ENCODE assay signal across 19 cellular contexts in the genomic region with DNA sequence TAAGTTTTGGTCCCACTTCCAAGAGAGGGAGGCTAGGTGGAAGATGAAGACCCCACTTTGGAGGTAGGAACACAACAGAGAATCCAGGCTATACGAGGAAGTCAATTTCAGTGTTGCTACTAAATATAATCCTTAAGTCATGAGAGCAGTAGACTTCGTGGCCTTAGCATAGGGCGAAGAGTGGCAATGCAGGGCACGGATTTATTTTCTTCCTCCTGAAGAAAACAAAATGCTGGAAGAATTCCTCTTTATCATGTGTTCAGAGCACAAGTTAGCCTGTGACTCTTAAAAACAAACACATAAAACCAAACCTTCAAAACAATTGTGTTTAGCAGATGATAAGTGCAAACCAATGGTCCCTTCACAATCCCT. TPM values are rescaled to one million over a fixed set of nuclear protein-coding genes. Genes with fewer than 3 reads are reported as not detected.
DNase-seq lines count a peak whose midpoint lies in the region; ATAC-seq and TF ChIP-seq lines count a peak whose summit lies in the region.
"Had no signal": no experiment of that assay in that cellular context is flagged by ENCODE, and none has a peak within 500 bp of the region (broad histone marks: within the 10 kb centered on the region; RNA-seq: fewer than 3 reads in every experiment).

No MANE protein-coding gene starts in this region.

- TF ChIP-seq CTCF in upper lobe of left lung (IDR thresholded peaks at IDR 0.05): no peak

- peaks cover 33% of the 10 kb centered on the region for H3K4me1 ChIP-seq in GM23248 (ENCODE audit: insufficient read depth)
- H3K4me1 ChIP-seq in skeletal muscle satellite cell (ENCODE audit: control insufficient read depth, insufficient read depth, low read length): peaks cover 33% of the 10 kb centered on the region
- peaks cover 6% of the 10 kb centered on the region for H3K4me1 ChIP-seq in right cardiac atrium (ENCODE audit: control insufficient read depth, insufficient read depth, low read length)
- peaks cover 12 to 17% (median 16%) of the 10 kb centered on the region in 4 donors for H3K4me1 ChIP-seq in upper lobe of left lung

- H3F3A ChIP-seq in GM23248 (ENCODE audit: insufficient read depth): peaks cover 39% of the 10 kb centered on the region

- H3K27ac ChIP-seq in GM23248 (peak overlapping the region; percentile 96), epithelial cell of prostate (peak overlapping the region; percentile 91), right cardiac atrium (ENCODE audit: low read length) (no peak overlapping the region), upper lobe of left lung (peak overlapping the region in 2 of 4 donors; percentile 4 to 39)

- ATAC-seq in SK-N-SH treated with all-trans-retinoic acid at 6 μM for 48 hours: peak; percentile 5
- no peak for ATAC-seq in right cardiac atrium
- no peak for ATAC-seq in upper lobe of left lung (ENCODE audit: low FRiP score in 2 of 2)
- no peak for ATAC-seq in HG03139 (IDR thresholded peaks at IDR 0.05; ENCODE audit: unreplicated experiment)
- ATAC-seq: activated CD4-positive, CD25-positive, alpha-beta regulatory T cell treated with anti-CD3 and anti-CD28 coated beads, Interleukin-2, amount 50 U/mL, for 24 hours; activated CD8-positive, alpha-beta T cell treated with anti-CD3 and anti-CD28 coated beads, Interleukin-2, amount 10 ng/mL, durations not matched to agents 7 days and 5 days had no signal

- WGBS in GM23248 (ENCODE audit: low coverage in 1 of 2, low lambda C conversion rate in 2 of 2, missing lambda C conversion rate in 2 of 2), 2 experiments: 13 to 19% methylated on average over 4 of the region's 4 CpGs
- 60% methylated on average over 4 of the region's 4 CpGs for WGBS in right cardiac atrium
- 50 to 56% methylated on average over 4 of the region's 4 CpGs for WGBS in upper lobe of left lung, 2 donors

- peak overlapping the region; percentile 33 for H2AFZ ChIP-seq in GM23248

- H3K79me2 ChIP-seq in GM23248 (ENCODE audit: insufficient read depth): no peaks in the 10 kb centered on the region

- in situ Hi-C loops in GM23248 (cut with MboI): no loop called here

- intact Hi-C loops in right cardiac atrium (cut with DNase I): no loop called here

- H3K9me2 ChIP-seq in GM23248 (ENCODE audit: insufficient read depth): no peaks in the 10 kb centered on the region

- no peaks in the 10 kb centered on the region for H4K20me1 ChIP-seq in GM23248 (ENCODE audit: insufficient read depth)

- H3K27me3 ChIP-seq in GM23248 (replicated peaks; ENCODE audit: insufficient read depth) (no peaks in the 10 kb centered on the region), skeletal muscle satellite cell (ENCODE audit: control insufficient read depth, insufficient read depth, low read length) (no peaks in the 10 kb centered on the region), right cardiac atrium (ENCODE audit: control insufficient read depth, insufficient read depth) (no peaks in the 10 kb centered on the region), upper lobe of left lung (no peaks in the 10 kb centered on the region)
- H3K27me3 ChIP-seq: esophagus muscularis mucosa had no signal

- no peaks in the 10 kb centered on the region for H3K9me3 ChIP-seq in GM23248 (ENCODE audit: low read depth)
- no peaks in the 10 kb centered on the region for H3K9me3 ChIP-seq in skeletal muscle satellite cell (replicated peaks; ENCODE audit: low read length)
- H3K9me3 ChIP-seq in right cardiac atrium (ENCODE audit: control insufficient read depth, low read length): no peaks in the 10 kb centered on the region
- H3K9me3 ChIP-seq in upper lobe of left lung: peaks cover 0 to 3% (median 1%) of the 10 kb centered on the region in 4 donors

- H3K36me3 ChIP-seq in GM23248 (ENCODE audit: low read depth) (no peaks in the 10 kb centered on the region; the same call in 1 of the 2 replicates), skeletal muscle satellite cell (ENCODE audit: insufficient read depth, low read length) (no peaks in the 10 kb centered on the region), upper lobe of left lung (no peaks in the 10 kb centered on the region)
- H3K36me3 ChIP-seq: esophagus muscularis mucosa had no signal

- DNase-seq in GM23248 (no peak), epithelial cell of prostate (ENCODE audit: low read depth, low spot score) (no peak), right cardiac atrium (no peak), upper lobe of left lung (no peak)
- DNase-seq in stimulated activated CD4-positive, alpha-beta T cell treated with anti-CD3 and anti-CD28 coated beads, Interleukin-2, amount 100 ng/mL, for 24 hours: no peak
- DNase-seq: activated CD8-positive, alpha-beta T cell treated with anti-CD3 and anti-CD28 coated beads, Interleukin-2, amount 10 ng/mL, durations not matched to agents 7 days and 5 days; activated T-cell treated with anti-CD3 and anti-CD28 coated beads, Interleukin-2, amount 50 U/mL, for 1 hour; CD4-positive, alpha-beta T cell; central memory CD4-positive, alpha-beta T cell; midbrain; NCI-H1694 treated with DMSO at 0.1 percent for 48 hours; NCI-H345 had no signal

- no peak for TF ChIP-seq EP300 in upper lobe of left lung (IDR thresholded peaks at IDR 0.05)

- H3K4me3 ChIP-seq in GM23248 (peak overlapping the region; percentile 27), skeletal muscle satellite cell (ENCODE audit: low read length) (no peak overlapping the region), right cardiac atrium (ENCODE audit: low read length) (no peak overlapping the region), upper lobe of left lung (no peak overlapping the region)
- H3K4me3 ChIP-seq: esophagus muscularis mucosa had no signal

- H3K9ac ChIP-seq in GM23248: peak overlapping the region; percentile 75
- peak overlapping the region; percentile 71 for H3K9ac ChIP-seq in skeletal muscle satellite cell (ENCODE audit: low read depth, low read length)

- H3K4me2 ChIP-seq in GM23248 (ENCODE audit: unreplicated experiment): peak overlapping the region; percentile 66
- peak overlapping the region; percentile 18 for H3K4me2 ChIP-seq in skeletal muscle satellite cell (ENCODE audit: low read length)

- no peak for TF ChIP-seq POLR2A in upper lobe of left lung (IDR thresholded peaks at IDR 0.05)

TF ChIP-seq in SK-N-SH treated with all-trans-retinoic acid at 6 μM for 48 hours, 23 proteins besides CTCF, POLR2A, EP300 and RAD21:
- TF ChIP-seq TCF4 (CRISPR knock-in tag; IDR thresholded peaks at IDR 0.05; ENCODE audit: borderline replicate concordance) (no peak), GLIS3 (CRISPR knock-in tag; IDR thresholded peaks at IDR 0.05) (no peak), TOX (CRISPR knock-in tag; IDR thresholded peaks at IDR 0.05; ENCODE audit: borderline replicate concordance) (no peak), BACH2 (CRISPR knock-in tag; IDR thresholded peaks at IDR 0.05; ENCODE audit: borderline replicate concordance) (no peak), ARNTL (CRISPR knock-in tag; IDR thresholded peaks at IDR 0.05; ENCODE audit: borderline replicate concordance, low read depth) (no peak)

RNA-seq across cellular contexts. Expression of a gene that starts 19.4 kb away (rescaled TPM):
- not detected in 2 replicates for total RNA-seq in GM23248 (2014; rRNA removed; shearing (Covaris generic))
- polyA plus RNA-seq in GM23248 (2016; fragmentation: Nextera tagmentation; extraction: Ambion mirVana) (not detected in 2 replicates), right cardiac atrium (0.11 TPM)
- total RNA-seq in skeletal muscle satellite cell (2012; rRNA removed): not detected in 2 replicates
- total RNA-seq in right cardiac atrium (not detected), upper lobe of left lung (under 1 TPM in 1 of 6 donors, not detected in 5; 0.46 TPM)
- total RNA-seq: G401, glomerular endothelial cell had no signal
